Comparison of ENCODE assay signal across 8 cellular contexts in genomic region chr11:1310315-1310687, GRCh38. TPM values are rescaled to one million over a fixed set of nuclear protein-coding genes. Genes with fewer than 3 reads are reported as not detected.
A peak's percentile ranks its signal among the peaks of the same experiment; 100 is the strongest.
DNase-seq lines count a peak whose midpoint lies in the region; ATAC-seq and TF ChIP-seq lines count a peak whose summit lies in the region.

No MANE protein-coding gene starts in this region.

- peak overlapping the region; percentile 69 for H4K91ac ChIP-seq in trophoblast cell (ENCODE audit: low read depth, low read length)

- H3K18ac ChIP-seq in trophoblast cell (ENCODE audit: low read length) = peak overlapping the region; percentile 95

- H3K4ac ChIP-seq in trophoblast cell (ENCODE audit: low read depth, low read length) = peak overlapping the region; percentile 91

- H3K9me3 ChIP-seq in esophagus (ENCODE audit: control insufficient read depth in 2 of 2, insufficient read depth in 1 of 2, low read depth in 1 of 2, low read length in 1 of 2) (no peaks in the 10 kb centered on the region), trophoblast cell (ENCODE audit: insufficient read depth, low read depth, low read length) (peaks cover 1% of the 10 kb centered on the region)

- 54 to 63% methylated on average over 18 of the region's 18 CpGs for WGBS in esophagus, 2 donors
- WGBS in trophoblast cell (ENCODE audit: extremely low coverage, insufficient coverage, insufficient read length) = no CpG with 5 or more reads among the region's 18 CpGs

- H2BK12ac ChIP-seq in trophoblast cell (ENCODE audit: low read length) = no peak overlapping the region

- DNase-seq in GM06990 (ENCODE audit: extremely low read depth, insufficient read length) (no peak), RKO (ENCODE audit: low spot score) (peak; percentile 36), trophoblast cell (no peak), mucosa of gallbladder (ENCODE audit: low spot score) (no peak), occipital lobe (lab: John Stamatoyannopoulos, UW) (no peak)

- peak overlapping the region; percentile 72 for H2AFZ ChIP-seq in trophoblast cell (ENCODE audit: insufficient read depth, low read length, poor library complexity)

- peak overlapping the region; percentile 90 for H3K9ac ChIP-seq in trophoblast cell (ENCODE audit: low read length)

- H3K4me3 ChIP-seq in GM06990 (replicated peaks; ENCODE audit: low read depth, low read length) (peak overlapping the region; percentile 69), esophagus (ENCODE audit: low read depth in 1 of 2, low read length in 2 of 2) (peak overlapping the region; percentile 81 to 87), trophoblast cell (ENCODE audit: low read depth, low read length) (peak overlapping the region; percentile 79)

- no peak for ATAC-seq in GM19397 (IDR thresholded peaks at IDR 0.05; ENCODE audit: unreplicated experiment)
- no peak for ATAC-seq in HG02884 (IDR thresholded peaks at IDR 0.05; ENCODE audit: unreplicated experiment)

- H4K12ac ChIP-seq in trophoblast cell (ENCODE audit: low read depth, low read length) = peak overlapping the region; percentile 99

- peaks cover 19% of the 10 kb centered on the region for H3K79me2 ChIP-seq in trophoblast cell (ENCODE audit: control insufficient read depth, insufficient read depth, low read length, poor library complexity)

- H3K4me1 ChIP-seq in esophagus (ENCODE audit: control insufficient read depth in 2 of 2, insufficient read depth in 2 of 2, low read length in 1 of 2) (peaks cover 17 to 28% of the 10 kb centered on the region in 2 donors), trophoblast cell (ENCODE audit: control insufficient read depth in 1 of 2, insufficient read depth in 2 of 2, low read length in 2 of 2) (peaks cover 10 to 18% of the 10 kb centered on the region in 2 experiments)

- H3K36me3 ChIP-seq in GM06990 (ENCODE audit: control insufficient read depth, insufficient read depth, low read length) (peaks cover under 1% of the 10 kb centered on the region; the same call in 1 of the 2 replicates), esophagus (ENCODE audit: control insufficient read depth in 2 of 2, insufficient read depth in 2 of 2, low read length in 1 of 2) (peaks cover 0 to 4% of the 10 kb centered on the region in 2 donors), trophoblast cell (ENCODE audit: control insufficient read depth in 1 of 2, insufficient read depth in 2 of 2, low read length in 2 of 2) (peaks cover 13 to 16% of the 10 kb centered on the region in 2 experiments)

- peak overlapping the region; percentile 91 for H3K14ac ChIP-seq in trophoblast cell (ENCODE audit: low read length)

- no peak overlapping the region for H3K23ac ChIP-seq in trophoblast cell (ENCODE audit: low read length)

- no peak overlapping the region for H2AK5ac ChIP-seq in trophoblast cell (ENCODE audit: low read length)

- H2BK5ac ChIP-seq in trophoblast cell (ENCODE audit: low read depth, low read length, poor library complexity) = no peak overlapping the region

- TF ChIP-seq CTCF in GM06990 (IDR thresholded peaks at IDR 0.05; ENCODE audit: insufficient read depth, low read length, poor library complexity, severe bottlenecking) = no peak

- peak overlapping the region; percentile 50 for H2BK120ac ChIP-seq in trophoblast cell (ENCODE audit: insufficient read depth, low read length, poor library complexity)

- peaks cover 12% of the 10 kb centered on the region for H3K79me1 ChIP-seq in trophoblast cell (ENCODE audit: low read length)

- H4K8ac ChIP-seq in trophoblast cell (ENCODE audit: low read depth, low read length) = peak overlapping the region; percentile 97

- peak overlapping the region; percentile 78 for H3K4me2 ChIP-seq in trophoblast cell (ENCODE audit: low read length)

- H3K27me3 ChIP-seq in GM06990 (replicated peaks; ENCODE audit: control insufficient read depth, insufficient read depth, low read length) = no peaks in the 10 kb centered on the region
- no peaks in the 10 kb centered on the region for H3K27me3 ChIP-seq in esophagus (ENCODE audit: control insufficient read depth in 1 of 2, insufficient read depth in 2 of 2, low read length in 2 of 2)
- H3K27me3 ChIP-seq in trophoblast cell (ENCODE audit: insufficient read depth, low read length) = no peaks in the 10 kb centered on the region

- peak overlapping the region; percentile 97 for H3K27ac ChIP-seq in esophagus (ENCODE audit: low read depth in 2 of 2, low read length in 1 of 2)
- H3K27ac ChIP-seq in trophoblast cell (ENCODE audit: low read depth, low read length) = no peak overlapping the region

RNA-seq across cellular contexts. Expression of gene TOLLIP, which starts 0.9 kb away (rescaled TPM):
- 10 to 100 TPM; 44.4 to 68.0 TPM for polyA plus RNA-seq in esophagus
- polyA plus RNA-seq in trophoblast cell (2013) = 31.6 and 33.1 TPM in 2 replicates
- total RNA-seq in mucosa of gallbladder (139 TPM), occipital lobe (17.8 TPM)
